24 cellular contexts compared by ENCODE assay signal in genomic region chr4:15226203-15226602, GRCh38.
"Had no signal": no experiment of that assay in that cellular context is flagged by ENCODE, and none has a peak within 500 bp of the region (broad histone marks: within the 10 kb centered on the region; RNA-seq: fewer than 3 reads in every experiment).

No MANE protein-coding gene starts in this region.

- ATAC-seq: effector memory CD8-positive, alpha-beta T cell; esophagus mucosa; gastrocnemius medialis; heart right ventricle; left cardiac atrium; left lung; left ventricle myocardium superior; lower lobe of right lung; mucosa of descending colon had no signal

- H3K4me1 Mint-ChIP-seq: endodermal cell, mesothelial cell of epicardium, naive B cell had no signal

- H3K4me3 Mint-ChIP-seq: dendritic cell treated with granulocyte-macrophage colony-stimulating factor and Interleukin-4, amounts not matched to agents 40 ng/mL and 50 ng/mL, for 4 days; effector memory CD8-positive, alpha-beta T cell; endodermal cell; mesothelial cell of epicardium had no signal

- H3K9me3 Mint-ChIP-seq: dendritic cell treated with granulocyte-macrophage colony-stimulating factor and Interleukin-4, amounts not matched to agents 40 ng/mL and 50 ng/mL, for 4 days; effector memory CD8-positive, alpha-beta T cell; endodermal cell had no signal

- H3K27me3 Mint-ChIP-seq: dendritic cell treated with granulocyte-macrophage colony-stimulating factor and Interleukin-4, amounts not matched to agents 40 ng/mL and 50 ng/mL, for 4 days; effector memory CD8-positive, alpha-beta T cell; naive B cell had no signal

- DNase-seq: colonic mucosa; cortex of kidney; effector CD8-positive, alpha-beta T cell; effector memory CD8-positive, alpha-beta T cell; endodermal cell; erythroblast; esophagus squamous epithelium; foreskin fibroblast; foreskin melanocyte; gastrocnemius medialis; glutamatergic neuron; head of caudate nucleus; heart right ventricle; hippocampal formation; left cardiac atrium; left lung; left ventricle myocardium superior; lower lobe of right lung; mesenchymal stem cell; mucosa of descending colon; naive B cell had no signal

- H3K36me3 Mint-ChIP-seq: mesothelial cell of epicardium, naive B cell had no signal

- H3K27ac Mint-ChIP-seq: dendritic cell treated with granulocyte-macrophage colony-stimulating factor and Interleukin-4, amounts not matched to agents 40 ng/mL and 50 ng/mL, for 4 days; effector memory CD8-positive, alpha-beta T cell; endodermal cell; mesothelial cell of epicardium had no signal
